Comparison of ENCODE assay signal across 2 cellular contexts in genomic region chr16:16938980-16939379, GRCh38.
TF ChIP-seq lines count a peak whose summit lies in the region.

No MANE protein-coding gene starts in this region.

TF ChIP-seq in GM23338, 12 proteins besides CTCF, POLR2A, EP300 and RAD21:
- no peak for TF ChIP-seq ETS1 (IDR thresholded peaks at IDR 0.05)
- TF ChIP-seq REST (IDR thresholded peaks at IDR 0.05; ENCODE audit: unreplicated experiment), result no peak
- TF ChIP-seq CREB1 (CRISPR knock-in tag; IDR thresholded peaks at IDR 0.05; ENCODE audit: low read depth), result no peak
- no peak for TF ChIP-seq NANOG (IDR thresholded peaks at IDR 0.05; ENCODE audit: borderline replicate concordance)
- no peak for TF ChIP-seq ZNF114 (CRISPR knock-in tag; IDR thresholded peaks at IDR 0.05)
- no peak for TF ChIP-seq POLR2AphosphoS5 (IDR thresholded peaks at IDR 0.05; ENCODE audit: low read depth)
- TF ChIP-seq STAT1 (IDR thresholded peaks at IDR 0.05; ENCODE audit: unreplicated experiment), result no peak
- TF ChIP-seq ZNF331 (CRISPR knock-in tag; IDR thresholded peaks at IDR 0.05; ENCODE audit: low read depth), result no peak
- TF ChIP-seq EZH2 (IDR thresholded peaks at IDR 0.05; ENCODE audit: low read depth, unreplicated experiment), result no peak

TF ChIP-seq in K562, 482 proteins besides CTCF, POLR2A, EP300 and RAD21:
- TF ChIP-seq ZBTB40 (IDR thresholded peaks at IDR 0.05) (peak; percentile 83), ZBTB40 (CRISPR knock-in tag; IDR thresholded peaks at IDR 0.05) (peak; percentile 56; the same call in 1 of the 2 replicates), CREB5 (CRISPR knock-in tag; IDR thresholded peaks at IDR 0.05) (no peak)
